Comparison of ENCODE assay signal across 11 cellular contexts in genomic region chrX:122545778-122546177, GRCh38.
"Had no signal": no experiment of that assay in that cellular context is flagged by ENCODE, and none has a peak within 500 bp of the region (broad histone marks: within the 10 kb centered on the region; RNA-seq: fewer than 3 reads in every experiment).

No MANE protein-coding gene starts in this region.

- DNase-seq: GM23248, GOT3, H7, H9, HCEC 1CT, HFFc6 had no signal

- H3K4me1 ChIP-seq: HAP-1 had no signal

- H2AFZ ChIP-seq: GM23248, GM23338 had no signal

- H3K36me3 ChIP-seq: HAP-1 had no signal

- H3K4me2 ChIP-seq: GM23338 had no signal

- H3K4me3 Mint-ChIP-seq: GM23338, H9, HFFc6 had no signal

- H3K27ac Mint-ChIP-seq: GM23338, H9, HFFc6 had no signal

- ATAC-seq: GM23338, HCT116 had no signal

- H3K27ac ChIP-seq: GM23248 had no signal

- H3K9ac ChIP-seq: GM23248 had no signal

- H3K4me1 Mint-ChIP-seq: GM23338, H9 had no signal

- H3K9me3 ChIP-seq: HAP-1 had no signal

- FAIRE-seq: H1, H54 had no signal

- H3K9me3 Mint-ChIP-seq: GM23338, HFFc6 had no signal

- H3K4me3 ChIP-seq: GM23248, GM23338, HAP-1 had no signal
